In the genomic region with DNA sequence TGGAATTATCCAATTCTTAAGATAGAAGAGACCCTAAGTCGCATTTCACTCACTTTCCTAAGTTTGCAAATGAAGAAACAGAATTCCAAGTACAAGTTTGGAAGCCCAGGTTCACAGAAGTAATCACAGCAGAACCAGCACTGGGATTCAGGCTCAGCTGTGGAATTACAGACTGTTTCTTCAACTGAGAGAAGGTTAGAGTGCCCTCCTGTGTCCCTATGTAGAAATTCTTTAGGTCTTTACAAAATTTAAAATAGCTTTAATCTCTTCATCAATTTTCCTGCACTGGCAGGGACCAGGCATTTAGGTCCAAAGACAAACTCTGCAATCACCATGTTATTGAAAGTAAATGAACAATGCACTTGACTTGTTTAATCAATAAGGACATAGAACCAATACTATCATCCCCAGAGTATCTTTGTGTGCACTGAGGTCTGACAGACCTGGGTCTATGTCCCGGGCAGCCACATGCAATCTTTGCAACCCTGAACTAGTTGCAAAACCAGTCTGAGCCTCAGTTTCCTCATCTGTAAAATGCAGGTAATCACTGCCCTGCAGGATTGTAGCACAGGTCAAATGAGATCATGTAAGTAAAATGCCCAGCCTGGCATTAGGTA, we compare ENCODE assay signal across 2 cellular contexts.
A peak's percentile ranks its signal among the peaks of the same experiment; 100 is the strongest.
TF ChIP-seq lines count a peak whose summit lies in the region.

No MANE protein-coding gene starts in this region.

TF ChIP-seq in H1, 55 proteins besides CTCF, POLR2A, EP300 and RAD21:
- TF ChIP-seq ASH2L (IDR thresholded peaks at IDR 0.05; ENCODE audit: low read length) (no peak), JUND (IDR thresholded peaks at IDR 0.05; ENCODE audit: low read length) (no peak), TEAD4 (IDR thresholded peaks at IDR 0.05; ENCODE audit: low read depth, low read length) (no peak), BCL11A (IDR thresholded peaks at IDR 0.05; ENCODE audit: low read depth in 2 of 2, low read length in 2 of 2) (no peak), GABPA (IDR thresholded peaks at IDR 0.05; ENCODE audit: borderline replicate concordance, insufficient read depth, low read length) (no peak), EZH2 (IDR thresholded peaks at IDR 0.05; ENCODE audit: low read depth, low read length, severe bottlenecking) (no peak), GTF2F1 (IDR thresholded peaks at IDR 0.05; ENCODE audit: borderline replicate concordance, low read depth, low read length) (no peak), NANOG (IDR thresholded peaks at IDR 0.05; ENCODE audit: insufficient read depth, low read depth, low read length, poor library complexity, severe bottlenecking) (no peak), TCF12 (IDR thresholded peaks at IDR 0.05; ENCODE audit: low read depth, low read length) (no peak), SIN3A (conservative IDR thresholded peaks at IDR 0.05 in 1 of 2, IDR thresholded peaks at IDR 0.05 in 1 of 2; ENCODE audit: low read depth in 1 of 2, low read length in 2 of 2) (no peak), RXRA (IDR thresholded peaks at IDR 0.05; ENCODE audit: insufficient read depth, low read depth, low read length) (no peak), KDM1A (IDR thresholded peaks at IDR 0.05; ENCODE audit: borderline replicate concordance, low read length) (no peak)
- TF ChIP-seq, protein P1, sequence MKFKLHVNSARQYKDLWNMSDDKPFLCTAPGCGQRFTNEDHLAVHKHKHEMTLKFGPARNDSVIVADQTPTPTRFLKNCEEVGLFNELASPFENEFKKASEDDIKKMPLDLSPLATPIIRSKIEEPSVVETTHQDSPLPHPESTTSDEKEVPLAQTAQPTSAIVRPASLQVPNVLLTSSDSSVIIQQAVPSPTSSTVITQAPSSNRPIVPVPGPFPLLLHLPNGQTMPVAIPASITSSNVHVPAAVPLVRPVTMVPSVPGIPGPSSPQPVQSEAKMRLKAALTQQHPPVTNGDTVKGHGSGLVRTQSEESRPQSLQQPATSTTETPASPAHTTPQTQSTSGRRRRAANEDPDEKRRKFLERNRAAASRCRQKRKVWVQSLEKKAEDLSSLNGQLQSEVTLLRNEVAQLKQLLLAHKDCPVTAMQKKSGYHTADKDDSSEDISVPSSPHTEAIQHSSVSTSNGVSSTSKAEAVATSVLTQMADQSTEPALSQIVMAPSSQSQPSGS (IDR thresholded peaks at IDR 0.05; ENCODE audit: low read length): no peak
- TF ChIP-seq, protein P2, sequence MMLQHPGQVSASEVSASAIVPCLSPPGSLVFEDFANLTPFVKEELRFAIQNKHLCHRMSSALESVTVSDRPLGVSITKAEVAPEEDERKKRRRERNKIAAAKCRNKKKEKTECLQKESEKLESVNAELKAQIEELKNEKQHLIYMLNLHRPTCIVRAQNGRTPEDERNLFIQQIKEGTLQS (IDR thresholded peaks at IDR 0.05; ENCODE audit: insufficient read depth, low read depth, low read length): no peak
TF ChIP-seq in H1: peak in this region for 0.

TF ChIP-seq in neural cell, 6 proteins besides CTCF, POLR2A, EP300 and RAD21:
- TF ChIP-seq SMC3 (conservative IDR thresholded peaks at IDR 0.05; ENCODE audit: poor library complexity) (peak; percentile 78), REST (IDR thresholded peaks at IDR 0.05; ENCODE audit: borderline replicate concordance) (no peak)
